ENCODE assay signal across 1 cellular context in the genomic region with DNA sequence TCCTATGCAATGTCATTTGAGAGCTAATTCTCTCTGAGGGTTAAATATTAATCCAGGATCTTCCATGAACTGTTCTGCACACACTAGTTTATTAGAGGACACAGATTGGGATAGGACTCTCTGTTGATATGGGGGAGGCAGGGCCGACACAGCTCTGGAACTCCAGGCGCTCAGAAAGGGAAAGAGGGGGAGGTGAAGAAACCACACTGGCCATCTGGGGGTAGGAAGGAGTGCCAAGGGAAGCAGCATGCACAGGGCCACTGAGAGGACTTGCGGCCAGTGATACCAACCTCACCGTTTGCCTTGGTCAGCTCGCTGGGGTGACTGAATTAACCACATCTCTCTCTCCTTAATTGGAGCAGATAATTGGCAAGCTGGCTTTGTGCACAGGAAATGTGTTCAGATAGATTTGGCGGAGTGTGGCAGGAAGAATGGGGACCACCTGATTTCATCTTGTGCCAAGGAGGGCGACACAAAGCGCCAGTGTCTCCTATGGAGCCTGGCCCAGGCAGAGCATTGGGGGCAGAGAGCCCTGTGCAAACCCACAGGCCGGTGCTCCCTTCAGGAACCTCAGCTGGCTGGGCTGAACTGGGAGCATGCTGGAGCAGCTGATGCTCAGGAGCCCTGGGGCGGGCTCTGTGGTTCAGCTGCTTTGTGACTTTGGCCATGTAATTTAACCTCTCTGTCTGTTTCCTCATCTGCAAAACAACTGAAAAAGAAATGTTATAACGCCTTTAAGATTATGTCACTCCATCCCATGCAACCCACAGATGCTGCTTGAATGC.
TF ChIP-seq lines count a peak whose summit lies in the region.

No MANE protein-coding gene starts in this region.

TF ChIP-seq in HepG2, 621 proteins besides CTCF, POLR2A, EP300 and RAD21 (continued from another document and continues in another):
- TF ChIP-seq, protein P1, sequence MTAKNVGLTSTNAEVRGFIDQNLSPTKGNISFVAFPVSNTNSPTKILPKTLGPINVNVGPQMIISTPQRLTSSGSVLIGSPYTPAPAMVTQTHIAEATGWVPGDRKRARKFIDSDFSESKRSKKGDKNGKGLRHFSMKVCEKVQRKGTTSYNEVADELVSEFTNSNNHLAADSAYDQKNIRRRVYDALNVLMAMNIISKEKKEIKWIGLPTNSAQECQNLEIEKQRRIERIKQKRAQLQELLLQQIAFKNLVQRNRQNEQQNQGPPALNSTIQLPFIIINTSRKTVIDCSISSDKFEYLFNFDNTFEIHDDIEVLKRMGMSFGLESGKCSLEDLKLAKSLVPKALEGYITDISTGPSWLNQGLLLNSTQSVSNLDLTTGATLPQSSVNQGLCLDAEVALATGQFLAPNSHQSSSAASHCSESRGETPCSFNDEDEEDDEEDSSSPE (CRISPR knock-in tag; IDR thresholded peaks at IDR 0.05), result no peak
- TF ChIP-seq, protein P2, sequence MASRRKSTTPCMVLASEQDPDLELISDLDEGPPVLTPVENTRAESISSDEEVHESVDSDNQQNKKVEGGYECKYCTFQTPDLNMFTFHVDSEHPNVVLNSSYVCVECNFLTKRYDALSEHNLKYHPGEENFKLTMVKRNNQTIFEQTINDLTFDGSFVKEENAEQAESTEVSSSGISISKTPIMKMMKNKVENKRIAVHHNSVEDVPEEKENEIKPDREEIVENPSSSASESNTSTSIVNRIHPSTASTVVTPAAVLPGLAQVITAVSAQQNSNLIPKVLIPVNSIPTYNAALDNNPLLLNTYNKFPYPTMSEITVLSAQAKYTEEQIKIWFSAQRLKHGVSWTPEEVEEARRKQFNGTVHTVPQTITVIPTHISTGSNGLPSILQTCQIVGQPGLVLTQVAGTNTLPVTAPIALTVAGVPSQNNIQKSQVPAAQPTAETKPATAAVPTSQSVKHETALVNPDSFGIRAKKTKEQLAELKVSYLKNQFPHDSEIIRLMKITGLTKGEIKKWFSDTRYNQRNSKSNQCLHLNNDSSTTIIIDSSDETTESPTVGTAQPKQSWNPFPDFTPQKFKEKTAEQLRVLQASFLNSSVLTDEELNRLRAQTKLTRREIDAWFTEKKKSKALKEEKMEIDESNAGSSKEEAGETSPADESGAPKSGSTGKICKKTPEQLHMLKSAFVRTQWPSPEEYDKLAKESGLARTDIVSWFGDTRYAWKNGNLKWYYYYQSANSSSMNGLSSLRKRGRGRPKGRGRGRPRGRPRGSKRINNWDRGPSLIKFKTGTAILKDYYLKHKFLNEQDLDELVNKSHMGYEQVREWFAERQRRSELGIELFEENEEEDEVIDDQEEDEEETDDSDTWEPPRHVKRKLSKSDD (CRISPR knock-in tag; IDR thresholded peaks at IDR 0.05; ENCODE audit: low read depth), result no peak
- TF ChIP-seq, protein P3, sequence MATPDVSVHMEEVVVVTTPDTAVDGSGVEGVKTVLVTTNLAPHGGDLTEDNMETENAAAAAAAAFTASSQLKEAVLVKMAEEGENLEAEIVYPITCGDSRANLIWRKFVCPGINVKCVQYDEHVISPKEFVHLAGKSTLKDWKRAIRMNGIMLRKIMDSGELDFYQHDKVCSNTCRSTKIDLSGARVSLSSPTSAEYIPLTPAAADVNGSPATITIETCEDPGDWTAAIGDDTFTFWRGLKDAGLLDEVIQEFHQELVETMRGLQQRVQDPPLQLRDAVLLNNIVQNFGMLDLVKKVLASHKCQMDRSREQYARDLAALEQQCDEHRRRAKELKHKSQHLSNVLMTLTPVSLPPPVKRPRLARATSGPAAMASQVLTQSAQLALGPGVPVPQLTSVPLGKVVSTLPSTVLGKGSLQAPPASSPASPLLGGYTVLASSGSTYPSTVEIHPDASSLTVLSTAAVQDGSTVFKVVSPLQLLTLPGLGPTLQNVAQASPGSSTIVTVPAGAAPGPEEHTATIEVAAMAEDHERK (CRISPR knock-in tag; IDR thresholded peaks at IDR 0.05; ENCODE audit: low read depth), result no peak
- TF ChIP-seq ZNF138 (CRISPR knock-in tag; IDR thresholded peaks at IDR 0.05; ENCODE audit: low read depth) (peak; percentile 73; the same call in 1 of the 2 replicates), PHF21A (CRISPR knock-in tag; IDR thresholded peaks at IDR 0.05) (0 out of 2 replicates have a peak, but pooled peaks have one; percentile 23), CBX1 (IDR thresholded peaks at IDR 0.05; ENCODE audit: low read depth) (no peak), ZNF841 (CRISPR knock-in tag; IDR thresholded peaks at IDR 0.05; ENCODE audit: borderline replicate concordance) (no peak), ZBTB38 (CRISPR knock-in tag; IDR thresholded peaks at IDR 0.05) (peak; percentile 64), MTF1 (CRISPR knock-in tag; IDR thresholded peaks at IDR 0.05) (no peak), ZNF558 (CRISPR knock-in tag; IDR thresholded peaks at IDR 0.05; ENCODE audit: borderline replicate concordance) (no peak), KDM2A (CRISPR knock-in tag; IDR thresholded peaks at IDR 0.05; ENCODE audit: borderline replicate concordance, low read depth) (peak; percentile 44; the same call in 1 of the 2 replicates), SMARCC2 (IDR thresholded peaks at IDR 0.05) (no peak), ZNF354B (CRISPR knock-in tag; IDR thresholded peaks at IDR 0.05) (0 out of 2 replicates have a peak, but pooled peaks have one; percentile 37), DNMT1 (CRISPR knock-in tag; IDR thresholded peaks at IDR 0.05) (0 out of 2 replicates have a peak, but pooled peaks have one; percentile 84), ZNF83 (CRISPR knock-in tag; IDR thresholded peaks at IDR 0.05; ENCODE audit: borderline replicate concordance) (no peak), YEATS2 (CRISPR knock-in tag; IDR thresholded peaks at IDR 0.05; ENCODE audit: borderline replicate concordance) (no peak), ZC3H13 (CRISPR knock-in tag; IDR thresholded peaks at IDR 0.05) (no peak), ZNF569 (CRISPR knock-in tag; IDR thresholded peaks at IDR 0.05; ENCODE audit: borderline replicate concordance) (no peak), HOXA3 (CRISPR knock-in tag; IDR thresholded peaks at IDR 0.05) (no peak), ELF3 (CRISPR knock-in tag; IDR thresholded peaks at IDR 0.05) (no peak; the same call in none of the 2 replicates)
- TF ChIP-seq, protein P4, sequence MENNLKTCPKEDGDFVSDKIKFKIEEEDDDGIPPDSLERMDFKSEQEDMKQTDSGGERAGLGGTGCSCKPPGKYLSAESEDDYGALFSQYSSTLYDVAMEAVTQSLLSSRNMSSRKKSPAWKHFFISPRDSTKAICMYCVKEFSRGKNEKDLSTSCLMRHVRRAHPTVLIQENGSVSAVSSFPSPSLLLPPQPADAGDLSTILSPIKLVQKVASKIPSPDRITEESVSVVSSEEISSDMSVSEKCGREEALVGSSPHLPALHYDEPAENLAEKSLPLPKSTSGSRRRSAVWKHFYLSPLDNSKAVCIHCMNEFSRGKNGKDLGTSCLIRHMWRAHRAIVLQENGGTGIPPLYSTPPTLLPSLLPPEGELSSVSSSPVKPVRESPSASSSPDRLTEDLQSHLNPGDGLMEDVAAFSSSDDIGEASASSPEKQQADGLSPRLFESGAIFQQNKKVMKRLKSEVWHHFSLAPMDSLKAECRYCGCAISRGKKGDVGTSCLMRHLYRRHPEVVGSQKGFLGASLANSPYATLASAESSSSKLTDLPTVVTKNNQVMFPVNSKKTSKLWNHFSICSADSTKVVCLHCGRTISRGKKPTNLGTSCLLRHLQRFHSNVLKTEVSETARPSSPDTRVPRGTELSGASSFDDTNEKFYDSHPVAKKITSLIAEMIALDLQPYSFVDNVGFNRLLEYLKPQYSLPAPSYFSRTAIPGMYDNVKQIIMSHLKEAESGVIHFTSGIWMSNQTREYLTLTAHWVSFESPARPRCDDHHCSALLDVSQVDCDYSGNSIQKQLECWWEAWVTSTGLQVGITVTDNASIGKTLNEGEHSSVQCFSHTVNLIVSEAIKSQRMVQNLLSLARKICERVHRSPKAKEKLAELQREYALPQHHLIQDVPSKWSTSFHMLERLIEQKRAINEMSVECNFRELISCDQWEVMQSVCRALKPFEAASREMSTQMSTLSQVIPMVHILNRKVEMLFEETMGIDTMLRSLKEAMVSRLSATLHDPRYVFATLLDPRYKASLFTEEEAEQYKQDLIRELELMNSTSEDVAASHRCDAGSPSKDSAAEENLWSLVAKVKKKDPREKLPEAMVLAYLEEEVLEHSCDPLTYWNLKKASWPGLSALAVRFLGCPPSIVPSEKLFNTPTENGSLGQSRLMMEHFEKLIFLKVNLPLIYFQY (CRISPR knock-in tag; IDR thresholded peaks at IDR 0.05; ENCODE audit: borderline replicate concordance), result no peak
- TF ChIP-seq, protein P5, sequence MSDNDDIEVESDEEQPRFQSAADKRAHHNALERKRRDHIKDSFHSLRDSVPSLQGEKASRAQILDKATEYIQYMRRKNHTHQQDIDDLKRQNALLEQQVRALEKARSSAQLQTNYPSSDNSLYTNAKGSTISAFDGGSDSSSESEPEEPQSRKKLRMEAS (IDR thresholded peaks at IDR 0.05), result peak; percentile 25; the same call in 1 of the 2 replicates
- TF ChIP-seq, protein P6, sequence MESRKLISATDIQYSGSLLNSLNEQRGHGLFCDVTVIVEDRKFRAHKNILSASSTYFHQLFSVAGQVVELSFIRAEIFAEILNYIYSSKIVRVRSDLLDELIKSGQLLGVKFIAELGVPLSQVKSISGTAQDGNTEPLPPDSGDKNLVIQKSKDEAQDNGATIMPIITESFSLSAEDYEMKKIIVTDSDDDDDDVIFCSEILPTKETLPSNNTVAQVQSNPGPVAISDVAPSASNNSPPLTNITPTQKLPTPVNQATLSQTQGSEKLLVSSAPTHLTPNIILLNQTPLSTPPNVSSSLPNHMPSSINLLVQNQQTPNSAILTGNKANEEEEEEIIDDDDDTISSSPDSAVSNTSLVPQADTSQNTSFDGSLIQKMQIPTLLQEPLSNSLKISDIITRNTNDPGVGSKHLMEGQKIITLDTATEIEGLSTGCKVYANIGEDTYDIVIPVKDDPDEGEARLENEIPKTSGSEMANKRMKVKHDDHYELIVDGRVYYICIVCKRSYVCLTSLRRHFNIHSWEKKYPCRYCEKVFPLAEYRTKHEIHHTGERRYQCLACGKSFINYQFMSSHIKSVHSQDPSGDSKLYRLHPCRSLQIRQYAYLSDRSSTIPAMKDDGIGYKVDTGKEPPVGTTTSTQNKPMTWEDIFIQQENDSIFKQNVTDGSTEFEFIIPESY (CRISPR knock-in tag; IDR thresholded peaks at IDR 0.05), result no peak
- TF ChIP-seq, protein P7, sequence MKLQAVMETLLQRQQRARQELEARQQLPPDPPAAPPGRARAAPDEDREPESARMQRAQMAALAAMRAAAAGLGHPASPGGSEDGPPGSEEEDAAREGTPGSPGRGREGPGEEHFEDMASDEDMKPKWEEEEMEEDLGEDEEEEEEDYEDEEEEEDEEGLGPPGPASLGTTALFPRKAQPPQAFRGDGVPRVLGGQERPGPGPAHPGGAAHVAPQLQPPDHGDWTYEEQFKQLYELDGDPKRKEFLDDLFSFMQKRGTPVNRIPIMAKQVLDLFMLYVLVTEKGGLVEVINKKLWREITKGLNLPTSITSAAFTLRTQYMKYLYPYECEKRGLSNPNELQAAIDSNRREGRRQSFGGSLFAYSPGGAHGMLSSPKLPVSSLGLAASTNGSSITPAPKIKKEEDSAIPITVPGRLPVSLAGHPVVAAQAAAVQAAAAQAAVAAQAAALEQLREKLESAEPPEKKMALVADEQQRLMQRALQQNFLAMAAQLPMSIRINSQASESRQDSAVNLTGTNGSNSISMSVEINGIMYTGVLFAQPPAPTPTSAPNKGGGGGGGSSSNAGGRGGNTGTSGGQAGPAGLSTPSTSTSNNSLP (IDR thresholded peaks at IDR 0.05; ENCODE audit: low read depth, low read length), result peak; percentile 93
- TF ChIP-seq, protein P8, sequence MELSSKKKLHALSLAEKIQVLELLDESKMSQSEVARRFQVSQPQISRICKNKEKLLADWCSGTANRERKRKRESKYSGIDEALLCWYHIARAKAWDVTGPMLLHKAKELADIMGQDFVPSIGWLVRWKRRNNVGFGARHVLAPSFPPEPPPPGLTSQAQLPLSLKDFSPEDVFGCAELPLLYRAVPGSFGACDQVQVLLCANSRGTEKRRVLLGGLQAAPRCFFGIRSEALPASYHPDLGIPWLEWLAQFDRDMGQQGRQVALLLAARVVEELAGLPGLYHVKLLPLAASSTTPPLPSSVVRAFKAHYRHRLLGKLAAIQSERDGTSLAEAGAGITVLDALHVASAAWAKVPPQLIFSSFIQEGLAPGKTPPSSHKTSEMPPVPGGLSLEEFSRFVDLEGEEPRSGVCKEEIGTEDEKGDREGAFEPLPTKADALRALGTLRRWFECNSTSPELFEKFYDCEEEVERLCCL (CRISPR knock-in tag; IDR thresholded peaks at IDR 0.05; ENCODE audit: borderline replicate concordance), result no peak
- TF ChIP-seq, protein P9, sequence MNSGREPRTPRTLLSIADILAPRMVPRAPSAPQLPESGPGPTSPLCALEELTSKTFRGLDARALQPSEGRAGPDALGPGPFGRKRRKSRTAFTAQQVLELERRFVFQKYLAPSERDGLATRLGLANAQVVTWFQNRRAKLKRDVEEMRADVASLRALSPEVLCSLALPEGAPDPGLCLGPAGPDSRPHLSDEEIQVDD (CRISPR knock-in tag; IDR thresholded peaks at IDR 0.05; ENCODE audit: borderline replicate concordance), result no peak
- TF ChIP-seq, protein P10, sequence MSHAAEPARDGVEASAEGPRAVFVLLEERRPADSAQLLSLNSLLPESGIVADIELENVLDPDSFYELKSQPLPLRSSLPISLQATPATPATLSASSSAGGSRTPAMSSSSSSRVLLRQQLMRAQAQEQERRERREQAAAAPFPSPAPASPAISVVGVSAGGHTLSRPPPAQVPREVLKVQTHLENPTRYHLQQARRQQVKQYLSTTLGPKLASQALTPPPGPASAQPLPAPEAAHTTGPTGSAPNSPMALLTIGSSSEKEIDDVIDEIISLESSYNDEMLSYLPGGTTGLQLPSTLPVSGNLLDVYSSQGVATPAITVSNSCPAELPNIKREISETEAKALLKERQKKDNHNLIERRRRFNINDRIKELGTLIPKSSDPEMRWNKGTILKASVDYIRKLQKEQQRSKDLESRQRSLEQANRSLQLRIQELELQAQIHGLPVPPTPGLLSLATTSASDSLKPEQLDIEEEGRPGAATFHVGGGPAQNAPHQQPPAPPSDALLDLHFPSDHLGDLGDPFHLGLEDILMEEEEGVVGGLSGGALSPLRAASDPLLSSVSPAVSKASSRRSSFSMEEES (CRISPR knock-in tag; IDR thresholded peaks at IDR 0.05), result no peak
- TF ChIP-seq, protein P11, sequence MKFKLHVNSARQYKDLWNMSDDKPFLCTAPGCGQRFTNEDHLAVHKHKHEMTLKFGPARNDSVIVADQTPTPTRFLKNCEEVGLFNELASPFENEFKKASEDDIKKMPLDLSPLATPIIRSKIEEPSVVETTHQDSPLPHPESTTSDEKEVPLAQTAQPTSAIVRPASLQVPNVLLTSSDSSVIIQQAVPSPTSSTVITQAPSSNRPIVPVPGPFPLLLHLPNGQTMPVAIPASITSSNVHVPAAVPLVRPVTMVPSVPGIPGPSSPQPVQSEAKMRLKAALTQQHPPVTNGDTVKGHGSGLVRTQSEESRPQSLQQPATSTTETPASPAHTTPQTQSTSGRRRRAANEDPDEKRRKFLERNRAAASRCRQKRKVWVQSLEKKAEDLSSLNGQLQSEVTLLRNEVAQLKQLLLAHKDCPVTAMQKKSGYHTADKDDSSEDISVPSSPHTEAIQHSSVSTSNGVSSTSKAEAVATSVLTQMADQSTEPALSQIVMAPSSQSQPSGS (CRISPR knock-in tag; IDR thresholded peaks at IDR 0.05), result peak; percentile 19; the same call in 1 of the 2 replicates
